22 cellular contexts compared by ENCODE assay signal in the genomic region with DNA sequence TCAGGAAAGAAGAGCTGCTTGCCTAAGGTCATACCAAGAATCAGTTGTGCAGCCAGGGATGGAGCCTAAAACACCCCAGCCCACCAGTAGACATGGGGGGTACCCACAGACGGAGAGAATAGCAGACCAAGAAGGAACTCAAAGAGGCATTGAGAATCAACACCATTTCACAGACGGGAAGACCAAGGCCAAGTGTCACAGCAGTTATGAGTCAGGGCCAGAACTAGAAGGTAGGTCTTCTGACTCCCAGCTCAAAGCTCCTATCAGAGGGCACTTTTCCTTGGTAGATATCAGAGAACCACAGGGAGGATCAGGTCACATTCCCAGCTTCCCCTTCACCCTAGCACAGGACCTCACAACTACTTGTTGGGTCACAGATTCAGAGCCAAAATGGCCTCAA. TPM values are rescaled to one million over a fixed set of nuclear protein-coding genes. Genes with fewer than 3 reads are reported as not detected.
DNase-seq lines count a peak whose midpoint lies in the region; ATAC-seq and TF ChIP-seq lines count a peak whose summit lies in the region.
"Had no signal": no experiment of that assay in that cellular context is flagged by ENCODE, and none has a peak within 500 bp of the region (broad histone marks: within the 10 kb centered on the region; RNA-seq: fewer than 3 reads in every experiment).

No MANE protein-coding gene starts in this region.

- H3K4me1 Mint-ChIP-seq in CD8-positive, alpha-beta T cell (ENCODE audit: low read depth) = peaks cover 66% of the 10 kb centered on the region
- H3K4me1 Mint-ChIP-seq in activated T-cell treated with anti-CD3 and anti-CD28 coated beads, Interleukin-2, amount 50 U/mL, for 72 hours (ENCODE audit: low read depth) = peaks cover 94% of the 10 kb centered on the region
- H3K4me1 Mint-ChIP-seq in memory B cell = peaks cover 43% of the 10 kb centered on the region

- CTCF ChIA-PET in CD8-positive, alpha-beta T cell (lab: Charles Lee) = interaction anchor here (1.2 kb wide), 1 partner anchor 295 kb away, joined by 5 read pairs; no protein-coding TSS in a partner anchor

- H4K20me1 ChIP-seq in MM.1S (ENCODE audit: insufficient read depth, low read length) = no peaks in the 10 kb centered on the region

- DNase-seq in CD8-positive, alpha-beta T cell = no peak
- DNase-seq in MM.1S (no peak), memory B cell (ENCODE audit: low spot score in 2 of 2) (no peak), kidney tubule cell (ENCODE audit: low spot score) (no peak), psoas muscle (no peak)
- peak in 1 of 2 donors; percentile 31 for DNase-seq in activated T-cell treated with anti-CD3 and anti-CD28 coated beads, Interleukin-2, amount 50 U/mL, for 72 hours
- DNase-seq in stimulated activated CD4-positive, alpha-beta T cell treated with anti-CD3 and anti-CD28 coated beads, Interleukin-15, amount 100 ng/mL, for 24 hours = no peak
- DNase-seq: activated CD4-positive, alpha-beta T cell treated with anti-CD3 and anti-CD28 coated beads for 1 hour; DMS 273 treated with DMSO at 0.1 percent for 48 hours; effector CD4-positive, alpha-beta T cell; GDM1; HFFc6; left lung; NCI-H1105; NCI-H526 treated with DMSO at 0.1 percent for 48 hours; PC-9; sigmoid colon; SJCRH30; stimulated activated CD4-positive, alpha-beta T cell treated with anti-CD3 and anti-CD28 coated beads, Interleukin-1b, Interleukin-23, amount 100 ng/mL, for 48 hours; T-helper 9 cell had no signal

- no peak overlapping the region for H3K4me2 ChIP-seq in MM.1S (ENCODE audit: low read depth, low read length)
- H3K4me2 ChIP-seq: PC-9 had no signal

- POLR2A ChIA-PET in CD8-positive, alpha-beta T cell (lab: Charles Lee) = interaction anchor here (7.5 kb wide), 1 partner anchor 13 kb away, joined by 67 read pairs; the partner anchor contains the start of gene OTUD5

- H3K27me3 ChIP-seq in CD8-positive, alpha-beta T cell (ENCODE audit: insufficient read depth, low read length) = no peaks in the 10 kb centered on the region
- H3K27me3 ChIP-seq in MM.1S (replicated peaks; ENCODE audit: insufficient read depth, low read length) (no peaks in the 10 kb centered on the region), psoas muscle (ENCODE audit: insufficient read depth in 3 of 3, low read length in 2 of 3) (no peaks in the 10 kb centered on the region)
- H3K27me3 ChIP-seq: left lung, sigmoid colon, SJCRH30, suprapubic skin had no signal

- no peaks in the 10 kb centered on the region for H3K9me3 Mint-ChIP-seq in CD8-positive, alpha-beta T cell
- H3K9me3 Mint-ChIP-seq in activated T-cell treated with anti-CD3 and anti-CD28 coated beads, Interleukin-2, amount 50 U/mL, for 72 hours = peaks cover 0 to 2% of the 10 kb centered on the region in 2 donors
- no peaks in the 10 kb centered on the region for H3K9me3 Mint-ChIP-seq in memory B cell
- H3K9me3 Mint-ChIP-seq: HFFc6 had no signal

- H3K9me3 ChIP-seq in CD8-positive, alpha-beta T cell (ENCODE audit: low read length) = no peaks in the 10 kb centered on the region
- H3K9me3 ChIP-seq in MM.1S (replicated peaks; ENCODE audit: insufficient read depth, low read length) (no peaks in the 10 kb centered on the region), psoas muscle (no peaks in the 10 kb centered on the region)
- H3K9me3 ChIP-seq: left lung, sigmoid colon, SJCRH30, suprapubic skin had no signal

- no peak overlapping the region for H3K4me3 Mint-ChIP-seq in CD8-positive, alpha-beta T cell
- peak overlapping the region; percentile 71 to 86 for H3K4me3 Mint-ChIP-seq in activated T-cell treated with anti-CD3 and anti-CD28 coated beads, Interleukin-2, amount 50 U/mL, for 72 hours
- H3K4me3 Mint-ChIP-seq in memory B cell = no peak overlapping the region
- H3K4me3 Mint-ChIP-seq: HFFc6 had no signal

- no peak for ATAC-seq in CD8-positive, alpha-beta T cell
- no peak for ATAC-seq in activated T-cell treated with anti-CD3 and anti-CD28 coated beads, Interleukin-2, amount 50 U/mL, for 72 hours (replicated peaks in 1 of 2)
- ATAC-seq in memory B cell (ENCODE audit: low read depth) = no peak
- ATAC-seq in HG03159 (IDR thresholded peaks at IDR 0.05; ENCODE audit: unreplicated experiment) = no peak
- ATAC-seq in psoas muscle = no peak

- H3K79me2 ChIP-seq in MM.1S (ENCODE audit: low read length) = peaks cover 62% of the 10 kb centered on the region

- no peaks in the 10 kb centered on the region for H3K27me3 Mint-ChIP-seq in CD8-positive, alpha-beta T cell (ENCODE audit: low read depth)
- H3K27me3 Mint-ChIP-seq in activated T-cell treated with anti-CD3 and anti-CD28 coated beads, Interleukin-2, amount 50 U/mL, for 72 hours (ENCODE audit: low read depth) = no peaks in the 10 kb centered on the region
- no peaks in the 10 kb centered on the region for H3K27me3 Mint-ChIP-seq in memory B cell

- H3K36me3 ChIP-seq in CD8-positive, alpha-beta T cell (ENCODE audit: insufficient read depth, low read length) = no peaks in the 10 kb centered on the region
- H3K36me3 ChIP-seq in MM.1S (replicated peaks; ENCODE audit: insufficient read depth, low read length) = no peaks in the 10 kb centered on the region
- H3K36me3 ChIP-seq in psoas muscle (ENCODE audit: insufficient read depth in 1 of 2, low read depth in 1 of 2) = peaks cover 4 to 18% of the 10 kb centered on the region in 2 donors
- H3K36me3 ChIP-seq: SJCRH30 had no signal

- peak overlapping the region; percentile 92 for H3K27ac Mint-ChIP-seq in CD8-positive, alpha-beta T cell
- peak overlapping the region; percentile 98 for H3K27ac Mint-ChIP-seq in activated T-cell treated with anti-CD3 and anti-CD28 coated beads, Interleukin-2, amount 50 U/mL, for 72 hours
- peak overlapping the region; percentile 88 for H3K27ac Mint-ChIP-seq in memory B cell

- no peak for TF ChIP-seq CTCF in CD8-positive, alpha-beta T cell (IDR thresholded peaks at IDR 0.05)
- TF ChIP-seq CTCF in MM.1S (IDR thresholded peaks at IDR 0.05; ENCODE audit: low read length) (no peak), psoas muscle (IDR thresholded peaks at IDR 0.05) (no peak)

- peaks cover 51% of the 10 kb centered on the region for H3F3A ChIP-seq in MM.1S (ENCODE audit: insufficient read depth, low read length)

- 66 to 89% (median 78%) methylated on average over 2 of the region's 2 CpGs for WGBS in psoas muscle, 3 donors

- H3K4me3 ChIP-seq in CD8-positive, alpha-beta T cell (ENCODE audit: low read depth, low read length) = no peak overlapping the region
- H3K4me3 ChIP-seq in MM.1S (ENCODE audit: low read length) (no peak overlapping the region), psoas muscle (no peak overlapping the region)
- H3K4me3 ChIP-seq: left lung, PC-9, sigmoid colon, SJCRH30, suprapubic skin had no signal

- peaks cover 80% of the 10 kb centered on the region for H3K4me1 ChIP-seq in CD8-positive, alpha-beta T cell (ENCODE audit: insufficient read depth, low read length)
- H3K4me1 ChIP-seq in MM.1S (ENCODE audit: low read length) (peaks cover 57% of the 10 kb centered on the region), psoas muscle (peaks cover 6% of the 10 kb centered on the region)
- H3K4me1 ChIP-seq: SJCRH30 had no signal

- intact Hi-C loops in CD8-positive, alpha-beta T cell (cut with DNase I, micrococcal nuclease) = no loop called here
- intact Hi-C loops in psoas muscle (cut with DNase I) = no loop called here

- H2AFZ ChIP-seq in MM.1S (ENCODE audit: low read length) = no peak overlapping the region
- H2AFZ ChIP-seq: PC-9 had no signal

- peaks cover 25% of the 10 kb centered on the region for H3K36me3 Mint-ChIP-seq in CD8-positive, alpha-beta T cell
- H3K36me3 Mint-ChIP-seq in activated T-cell treated with anti-CD3 and anti-CD28 coated beads, Interleukin-2, amount 50 U/mL, for 72 hours (ENCODE audit: insufficient read depth in 2 of 2) = peaks cover 21 to 26% of the 10 kb centered on the region in 2 donors
- peaks cover 7% of the 10 kb centered on the region for H3K36me3 Mint-ChIP-seq in memory B cell

- H3K9me2 ChIP-seq in MM.1S (replicated peaks; ENCODE audit: insufficient read depth, low read length) = no peaks in the 10 kb centered on the region

- H3K9ac ChIP-seq in MM.1S (ENCODE audit: low read length) = no peak overlapping the region

- no peak overlapping the region for H3K27ac ChIP-seq in CD8-positive, alpha-beta T cell (ENCODE audit: low read depth, low read length)
- H3K27ac ChIP-seq in MM.1S (ENCODE audit: low read length) (peak overlapping the region; percentile 27; the same call in 1 of the 2 replicates), psoas muscle (no peak overlapping the region)
- H3K27ac ChIP-seq: left lung, PC-9, sigmoid colon, SJCRH30, suprapubic skin had no signal

RNA-seq across cellular contexts. Expression of gene OTUD5, which starts 14.5 kb away (rescaled TPM):
- total RNA-seq in CD8-positive, alpha-beta T cell = 100 to 1,000 TPM; 109 to 113 TPM
- total RNA-seq in activated T-cell treated with anti-CD3 and anti-CD28 coated beads, Interleukin-2, amount 50 U/mL, for 72 hours = 100 to 1,000 TPM; 123 to 137 TPM
- 10 to 100 TPM; 21.4 to 38.7 (median 28.5) TPM for total RNA-seq in psoas muscle
- 10 to 100 TPM; 17.5 to 34.8 (median 18.6) TPM for polyA plus RNA-seq in psoas muscle

RNA-seq across cellular contexts. Expression of gene PIM2, which starts 24.1 kb away (rescaled TPM):
- 100 to 1,000 TPM; 212 to 218 TPM for total RNA-seq in CD8-positive, alpha-beta T cell
- total RNA-seq in activated T-cell treated with anti-CD3 and anti-CD28 coated beads, Interleukin-2, amount 50 U/mL, for 72 hours = 100 to 1,000 TPM; 550 to 563 TPM
- 1 to 10 TPM; 1.1 to 2.3 (median 1.6) TPM for total RNA-seq in psoas muscle
- 1 to 10 TPM; 1.4 to 3.7 (median 1.6) TPM for polyA plus RNA-seq in psoas muscle

RNA-seq across cellular contexts. Expression of gene KCND1, which starts 28.7 kb away (rescaled TPM):
- total RNA-seq in CD8-positive, alpha-beta T cell = 1 to 10 TPM; 1.2 to 3.0 TPM
- total RNA-seq in activated T-cell treated with anti-CD3 and anti-CD28 coated beads, Interleukin-2, amount 50 U/mL, for 72 hours = 1 to 10 TPM; 7.6 to 8.3 TPM
- under 1 TPM; 0.18 to 0.41 (median 0.25) TPM for total RNA-seq in psoas muscle
- polyA plus RNA-seq in psoas muscle = under 1 TPM; 0.03 to 0.44 (median 0.30) TPM

RNA-seq across cellular contexts. Expression of gene SLC35A2, which starts 31.4 kb away (rescaled TPM):
- 10 to 100 TPM; 14.6 to 16.6 TPM for total RNA-seq in CD8-positive, alpha-beta T cell
- 10 to 100 TPM; 30.8 to 32.7 TPM for total RNA-seq in activated T-cell treated with anti-CD3 and anti-CD28 coated beads, Interleukin-2, amount 50 U/mL, for 72 hours
- total RNA-seq in psoas muscle = 10 to 100 TPM in 2 of 4 donors, 1 to 10 TPM in 2; 8.8 to 13.4 (median 11.2) TPM
- 10 to 100 TPM; 13.2 to 26.1 (median 19.7) TPM for polyA plus RNA-seq in psoas muscle

RNA-seq across cellular contexts. Expression of gene PQBP1, which starts 45.2 kb away (rescaled TPM):
- total RNA-seq in CD8-positive, alpha-beta T cell = 10 to 100 TPM; 79.9 to 82.1 TPM
- total RNA-seq in activated T-cell treated with anti-CD3 and anti-CD28 coated beads, Interleukin-2, amount 50 U/mL, for 72 hours = 100 to 1,000 TPM; 114 to 125 TPM
- total RNA-seq in psoas muscle = 10 to 100 TPM; 51.8 to 65.7 (median 60.6) TPM
- polyA plus RNA-seq in psoas muscle = 10 to 100 TPM; 71.0 to 98.8 (median 77.2) TPM

Comparison
In these comparisons a context has a peak if more than half of its experiments do, and no peak if none do; other contexts are left out.
1. H3K4me3 Mint-ChIP-seq: peak in activated T-cell treated with anti-CD3 and anti-CD28 coated beads, Interleukin-2, amount 50 U/mL, for 72 hours (2 of 2); none in CD8-positive, alpha-beta T cell (single experiment) and memory B cell (single experiment).
2. RNA of gene PIM2, which starts 24.1 kb away (total RNA-seq): 550 to 563 TPM in activated T-cell treated with anti-CD3 and anti-CD28 coated beads, Interleukin-2, amount 50 U/mL, for 72 hours and 212 to 218 TPM in CD8-positive, alpha-beta T cell; 1.1 to 2.3 TPM in psoas muscle; every median in the first group is over 10 times any median in the second.
3. Peak in every context shown above with its lines, with median percentiles within 50 percentile points of each other: H3K27ac Mint-ChIP-seq.